ENCODE assay signal across 14 cellular contexts in the genomic region with DNA sequence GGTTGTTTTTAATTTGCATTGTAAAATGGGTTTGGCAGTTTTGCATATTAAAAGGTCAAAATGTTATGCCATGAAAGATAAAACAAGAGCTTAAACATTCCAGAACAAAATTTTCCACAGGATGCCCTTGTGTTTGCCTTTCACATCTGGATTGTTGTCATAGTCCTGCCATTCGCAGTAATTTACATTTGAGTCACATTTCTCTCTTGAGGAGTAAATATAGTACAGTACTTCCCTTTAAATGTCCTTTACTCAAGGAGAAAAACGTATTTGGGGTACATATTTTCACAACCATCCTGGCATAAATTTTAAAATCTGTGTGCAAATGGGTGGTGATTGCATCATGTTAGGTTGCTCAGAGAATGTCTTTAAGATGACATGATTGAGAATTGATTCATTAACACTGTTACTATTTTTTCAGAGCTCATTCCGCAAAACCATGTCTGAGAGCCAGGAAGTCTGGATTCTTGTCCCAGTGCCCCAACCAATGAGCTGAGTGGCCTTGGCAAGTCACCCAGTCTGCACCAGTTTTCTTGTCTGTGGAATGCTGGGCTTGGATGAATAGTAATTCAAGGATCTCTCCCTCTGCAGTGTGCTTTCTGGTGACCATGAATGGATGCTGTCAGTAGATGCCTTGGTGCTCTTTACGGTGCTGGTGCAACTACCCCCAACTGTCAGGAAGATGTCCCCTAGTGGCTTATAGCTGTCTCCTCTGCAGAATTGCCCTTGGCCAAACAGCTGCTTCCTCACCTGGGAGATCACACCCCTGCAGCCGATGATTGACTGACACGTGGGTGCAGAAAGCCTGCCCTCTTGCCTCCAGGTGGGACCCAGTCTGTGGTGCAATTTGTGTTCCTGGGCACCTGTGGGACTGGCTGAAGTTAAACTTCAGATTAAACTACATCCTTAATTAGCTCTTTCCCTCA. TPM values are rescaled to one million over a fixed set of nuclear protein-coding genes. Genes with fewer than 3 reads are reported as not detected.
A peak's percentile ranks its signal among the peaks of the same experiment; 100 is the strongest.
DNase-seq lines count a peak whose midpoint lies in the region; ATAC-seq and TF ChIP-seq lines count a peak whose summit lies in the region.
"Had no signal": no experiment of that assay in that cellular context is flagged by ENCODE, and none has a peak within 500 bp of the region (broad histone marks: within the 10 kb centered on the region; RNA-seq: fewer than 3 reads in every experiment).

No MANE protein-coding gene starts in this region.

- H2BK12ac ChIP-seq in H9 (ENCODE audit: insufficient read length, low read depth, low read length): no peak overlapping the region

- H3F3A ChIP-seq in smooth muscle cell (ENCODE audit: low read depth): no peaks in the 10 kb centered on the region

- H3K9ac ChIP-seq in H9 (ENCODE audit: extremely low read depth, insufficient read length, low read length) (no peak overlapping the region), smooth muscle cell (ENCODE audit: low read depth) (no peak overlapping the region)
- H3K9ac ChIP-seq: parathyroid adenoma had no signal

- no peak overlapping the region for H2BK120ac ChIP-seq in H9 (ENCODE audit: low read depth, low read length, poor library complexity, severe bottlenecking)

- no peak overlapping the region for H2BK20ac ChIP-seq in H9 (ENCODE audit: low read depth, low read length, poor library complexity, severe bottlenecking)

- H3K9me3 ChIP-seq in H9 (ENCODE audit: control insufficient read depth, low read depth, low read length) (no peaks in the 10 kb centered on the region), body of pancreas (no peaks in the 10 kb centered on the region), left ventricle myocardium inferior (replicated peaks) (no peaks in the 10 kb centered on the region), smooth muscle cell (replicated peaks; ENCODE audit: low read depth) (no peaks in the 10 kb centered on the region)

- H3K14ac ChIP-seq in H9 (ENCODE audit: insufficient read depth, low read length): no peak overlapping the region

- no peak overlapping the region for H2BK15ac ChIP-seq in H9 (ENCODE audit: low read depth, low read length)

- TF ChIP-seq POLR2A in body of pancreas (IDR thresholded peaks at IDR 0.05): no peak

- peaks cover 15% of the 10 kb centered on the region in 2 experiments for H3K4me1 Mint-ChIP-seq in H9
- H3K4me1 Mint-ChIP-seq: activated naive CD8-positive, alpha-beta T cell treated with anti-CD3 and anti-CD28 coated beads for 36 hours had no signal

- no peak overlapping the region for H4K8ac ChIP-seq in H9 (replicated peaks; ENCODE audit: insufficient read length, low read depth, low read length)

- H3K27me3 Mint-ChIP-seq in H9 (ENCODE audit: low read depth): no peaks in the 10 kb centered on the region
- H3K27me3 Mint-ChIP-seq: activated naive CD8-positive, alpha-beta T cell treated with anti-CD3 and anti-CD28 coated beads for 36 hours had no signal

- no peaks in the 10 kb centered on the region for H3K9me3 Mint-ChIP-seq in H9
- H3K9me3 Mint-ChIP-seq: activated naive CD8-positive, alpha-beta T cell treated with anti-CD3 and anti-CD28 coated beads for 36 hours had no signal

- peak; percentile 56 for DNase-seq in H9
- DNase-seq in body of pancreas: peak in 3 of 4 donors; percentile 19 to 37 (median 22)
- DNase-seq in left ventricle myocardium inferior: peak; percentile 55
- DNase-seq in smooth muscle cell (lab: John Stamatoyannopoulos, UW; ENCODE audit: unreplicated experiment): no peak
- DNase-seq in NCI-H2171 treated with DMSO at 0.1 percent for 48 hours (lab: John Stamatoyannopoulos, UW): no peak
- no peak for DNase-seq in activated CD8-positive, alpha-beta memory T cell treated with anti-CD3 and anti-CD28 coated beads, Interleukin-2, amount 50 U/mL, for 4 hours
- DNase-seq: activated naive CD8-positive, alpha-beta T cell treated with anti-CD3 and anti-CD28 coated beads for 36 hours; COR-L47; NCI-H1092 had no signal

- H3K4me3 ChIP-seq in body of pancreas (no peak overlapping the region), left ventricle myocardium inferior (no peak overlapping the region), smooth muscle cell (no peak overlapping the region)

- H4K91ac ChIP-seq in H9 (ENCODE audit: insufficient read length, low read depth, low read length): no peak overlapping the region

- TF ChIP-seq CTCF in H9 (conservative IDR thresholded peaks at IDR 0.05): peak; percentile 21; the same call in 1 of the 3 replicates
- TF ChIP-seq CTCF in body of pancreas (IDR thresholded peaks at IDR 0.05): no peak
- no peak for TF ChIP-seq CTCF in left ventricle myocardium inferior (IDR thresholded peaks at IDR 0.05; ENCODE audit: borderline replicate concordance)
- no peak for TF ChIP-seq CTCF in smooth muscle cell (IDR thresholded peaks at IDR 0.05; ENCODE audit: borderline replicate concordance, insufficient read depth, poor library complexity, severe bottlenecking)

- no peaks in the 10 kb centered on the region for H3K79me1 ChIP-seq in H9 (ENCODE audit: insufficient read depth, low read depth, low read length, poor library complexity, severe bottlenecking)

- no peak overlapping the region for H2AK5ac ChIP-seq in H9 (ENCODE audit: insufficient read length, low read length)

- no peak overlapping the region for H3K23ac ChIP-seq in H9 (ENCODE audit: insufficient read length, low read depth, low read length)

- no peak overlapping the region for H3K4ac ChIP-seq in H9 (ENCODE audit: low read depth, low read length)

- no peak overlapping the region for H2BK5ac ChIP-seq in H9 (ENCODE audit: insufficient read length, low read length)

- peak; percentile 45 for ATAC-seq in body of pancreas
- ATAC-seq in HG03432 (IDR thresholded peaks at IDR 0.05; ENCODE audit: unreplicated experiment): no peak
- ATAC-seq in GM21723 (IDR thresholded peaks at IDR 0.05; ENCODE audit: unreplicated experiment): no peak
- ATAC-seq: HCT116, left lobe of liver had no signal

- H4K20me1 ChIP-seq in H9 (ENCODE audit: control insufficient read depth, insufficient read depth, insufficient read length) (no peaks in the 10 kb centered on the region), smooth muscle cell (ENCODE audit: low read depth) (no peaks in the 10 kb centered on the region)

- H3K79me2 ChIP-seq in H9 (ENCODE audit: insufficient read depth, low read length) (no peaks in the 10 kb centered on the region), smooth muscle cell (ENCODE audit: low read depth) (no peaks in the 10 kb centered on the region)
- H3K79me2 ChIP-seq: parathyroid adenoma had no signal

- H3K36me3 ChIP-seq in body of pancreas (replicated peaks in 1 of 2; ENCODE audit: insufficient read depth in 1 of 2, low read depth in 2 of 2) (no peaks in the 10 kb centered on the region), left ventricle myocardium inferior (no peaks in the 10 kb centered on the region), smooth muscle cell (ENCODE audit: low read depth) (no peaks in the 10 kb centered on the region)

- no peak overlapping the region for H3K56ac ChIP-seq in H9 (ENCODE audit: insufficient read length, low read depth, low read length)

- H3K36me3 Mint-ChIP-seq in H9 (ENCODE audit: insufficient read depth in 1 of 3, low read depth in 3 of 3): peaks cover 0 to 3% (median 2%) of the 10 kb centered on the region in 3 experiments; a peak in 3 of 7 replicates

- H3K27me3 ChIP-seq in H9 (ENCODE audit: insufficient read depth, low read length): no peaks in the 10 kb centered on the region
- no peaks in the 10 kb centered on the region for H3K27me3 ChIP-seq in body of pancreas
- no peaks in the 10 kb centered on the region for H3K27me3 ChIP-seq in left ventricle myocardium inferior (ENCODE audit: low read depth)
- no peaks in the 10 kb centered on the region for H3K27me3 ChIP-seq in smooth muscle cell (ENCODE audit: low read depth)

- intact Hi-C loops in body of pancreas (cut with DNase I): no loop called here
- intact Hi-C loops in left ventricle myocardium inferior (cut with micrococcal nuclease): no loop called here

- no peak overlapping the region for H3K18ac ChIP-seq in H9 (ENCODE audit: insufficient read length, low read depth, low read length)

- H3K27ac ChIP-seq in H9 (ENCODE audit: insufficient read length, low read depth, low read length) (no peak overlapping the region), body of pancreas (no peak overlapping the region), left ventricle myocardium inferior (replicated peaks) (peak overlapping the region; percentile 49), smooth muscle cell (ENCODE audit: low read depth) (peak overlapping the region; percentile 1)
- H3K27ac ChIP-seq: parathyroid adenoma had no signal

- no peak overlapping the region for H3T11ph ChIP-seq in H9 (ENCODE audit: low read length)

- no peaks in the 10 kb centered on the region for H3K23me2 ChIP-seq in H9 (ENCODE audit: insufficient read length, low read depth, low read length, poor library complexity, severe bottlenecking)

- no CpG with 5 or more reads among the region's 6 CpGs for WGBS in H9 (ENCODE audit: extremely low coverage, insufficient read length, low lambda C conversion rate)
- WGBS in body of pancreas, 2 donors: 65 to 78% methylated on average over 6 of the region's 6 CpGs
- WGBS in smooth muscle cell (ENCODE audit: low lambda C conversion rate): 72% methylated on average over 6 of the region's 6 CpGs

- H2AFZ ChIP-seq in H9 (ENCODE audit: low read length) (no peak overlapping the region), smooth muscle cell (ENCODE audit: low read depth) (no peak overlapping the region)
- H2AFZ ChIP-seq: parathyroid adenoma had no signal

- no peak overlapping the region for H3K27ac Mint-ChIP-seq in H9
- H3K27ac Mint-ChIP-seq: activated naive CD8-positive, alpha-beta T cell treated with anti-CD3 and anti-CD28 coated beads for 36 hours had no signal

- no peak overlapping the region for H4K5ac ChIP-seq in H9 (ENCODE audit: insufficient read length, low read depth, low read length)

- H3K4me1 ChIP-seq in H9 (ENCODE audit: insufficient read depth, low read length) (peaks cover 9% of the 10 kb centered on the region; the same call in 1 of the 2 replicates), body of pancreas (peaks cover 14% of the 10 kb centered on the region), left ventricle myocardium inferior (peaks cover 3% of the 10 kb centered on the region), smooth muscle cell (ENCODE audit: low read depth) (no peaks in the 10 kb centered on the region)
- H3K4me1 ChIP-seq: parathyroid adenoma had no signal

- H3K4me2 ChIP-seq in H9 (ENCODE audit: insufficient read depth, insufficient read length, low read length) (no peak overlapping the region), smooth muscle cell (no peak overlapping the region)

- H3K4me3 Mint-ChIP-seq in H9: no peak overlapping the region
- H3K4me3 Mint-ChIP-seq: activated naive CD8-positive, alpha-beta T cell treated with anti-CD3 and anti-CD28 coated beads for 36 hours had no signal

RNA-seq across cellular contexts. Expression of a gene that starts 43.0 kb away (rescaled TPM):
- total RNA-seq in H9 (2021): 13.1 and 15.9 TPM in 2 replicates
- 10 to 100 TPM; 14.8 to 21.8 TPM for total RNA-seq in body of pancreas
- 24.1 TPM for total RNA-seq in left ventricle myocardium inferior
- total RNA-seq in smooth muscle cell: 9.3 and 12.1 TPM in 2 replicates
- polyA plus RNA-seq in smooth muscle cell: 8.6 and 9.2 TPM in 2 replicates

Comparison
In these comparisons a context has a peak if more than half of its experiments do, and no peak if none do; other contexts are left out.
1. DNase-seq: peak in H9 (single experiment), body of pancreas (3 of 4) and left ventricle myocardium inferior (single experiment); none in smooth muscle cell (single experiment), NCI-H2171 treated with DMSO at 0.1 percent for 48 hours (single experiment) and activated CD8-positive, alpha-beta memory T cell treated with anti-CD3 and anti-CD28 coated beads, Interleukin-2, amount 50 U/mL, for 4 hours (single experiment).
2. H3K27ac ChIP-seq: peak in left ventricle myocardium inferior (single experiment) and smooth muscle cell (single experiment); none in H9 (single experiment) and body of pancreas (0 of 4).